In the genomic region with DNA sequence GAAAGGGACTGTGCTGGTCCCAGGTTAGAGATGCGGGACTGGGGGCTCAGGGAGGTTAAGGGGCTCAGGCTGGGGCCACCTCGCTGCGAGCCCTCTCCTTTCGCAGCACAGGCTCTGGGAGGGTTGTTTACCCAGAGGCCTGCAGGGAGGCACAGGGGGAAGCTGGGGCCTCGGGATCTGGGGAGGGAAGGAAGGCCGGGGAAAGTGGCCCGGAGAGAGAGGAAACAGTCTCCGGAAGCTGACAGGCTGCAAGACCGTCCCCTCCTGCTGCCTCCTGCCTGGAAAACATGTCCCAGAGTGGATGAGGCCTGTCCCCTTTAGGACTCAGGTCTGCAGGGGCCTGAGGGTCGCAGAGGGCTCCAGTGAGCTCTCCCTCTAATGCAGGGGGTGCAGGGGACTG, we compare ENCODE assay signal across 1 cellular context.
A peak's percentile ranks its signal among the peaks of the same experiment; 100 is the strongest.
TF ChIP-seq lines count a peak whose summit lies in the region.

No MANE protein-coding gene starts in this region.

TF ChIP-seq in HepG2, 621 proteins besides CTCF, POLR2A, EP300 and RAD21 (continued from another document and continues in another):
- TF ChIP-seq, protein P1, sequence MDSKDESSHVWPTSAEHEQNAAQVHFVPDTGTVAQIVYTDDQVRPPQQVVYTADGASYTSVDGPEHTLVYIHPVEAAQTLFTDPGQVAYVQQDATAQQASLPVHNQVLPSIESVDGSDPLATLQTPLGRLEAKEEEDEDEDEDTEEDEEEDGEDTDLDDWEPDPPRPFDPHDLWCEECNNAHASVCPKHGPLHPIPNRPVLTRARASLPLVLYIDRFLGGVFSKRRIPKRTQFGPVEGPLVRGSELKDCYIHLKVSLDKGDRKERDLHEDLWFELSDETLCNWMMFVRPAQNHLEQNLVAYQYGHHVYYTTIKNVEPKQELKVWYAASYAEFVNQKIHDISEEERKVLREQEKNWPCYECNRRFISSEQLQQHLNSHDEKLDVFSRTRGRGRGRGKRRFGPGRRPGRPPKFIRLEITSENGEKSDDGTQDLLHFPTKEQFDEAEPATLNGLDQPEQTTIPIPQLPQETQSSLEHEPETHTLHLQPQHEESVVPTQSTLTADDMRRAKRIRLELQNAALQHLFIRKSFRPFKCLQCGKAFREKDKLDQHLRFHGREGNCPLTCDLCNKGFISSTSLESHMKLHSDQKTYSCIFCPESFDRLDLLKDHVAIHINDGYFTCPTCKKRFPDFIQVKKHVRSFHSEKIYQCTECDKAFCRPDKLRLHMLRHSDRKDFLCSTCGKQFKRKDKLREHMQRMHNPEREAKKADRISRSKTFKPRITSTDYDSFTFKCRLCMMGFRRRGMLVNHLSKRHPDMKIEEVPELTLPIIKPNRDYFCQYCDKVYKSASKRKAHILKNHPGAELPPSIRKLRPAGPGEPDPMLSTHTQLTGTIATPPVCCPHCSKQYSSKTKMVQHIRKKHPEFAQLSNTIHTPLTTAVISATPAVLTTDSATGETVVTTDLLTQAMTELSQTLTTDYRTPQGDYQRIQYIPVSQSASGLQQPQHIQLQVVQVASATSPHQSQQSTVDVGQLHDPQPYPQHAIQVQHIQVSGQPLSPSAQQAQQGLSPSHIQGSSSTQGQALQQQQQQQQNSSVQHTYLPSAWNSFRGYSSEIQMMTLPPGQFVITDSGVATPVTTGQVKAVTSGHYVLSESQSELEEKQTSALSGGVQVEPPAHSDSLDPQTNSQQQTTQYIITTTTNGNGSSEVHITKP (CRISPR knock-in tag; IDR thresholded peaks at IDR 0.05; ENCODE audit: low read depth): no peak
- peak; percentile 40; the same call in 1 of the 2 replicates for TF ChIP-seq ZMYM4 (CRISPR knock-in tag; IDR thresholded peaks at IDR 0.05)
- TF ChIP-seq, protein P2, sequence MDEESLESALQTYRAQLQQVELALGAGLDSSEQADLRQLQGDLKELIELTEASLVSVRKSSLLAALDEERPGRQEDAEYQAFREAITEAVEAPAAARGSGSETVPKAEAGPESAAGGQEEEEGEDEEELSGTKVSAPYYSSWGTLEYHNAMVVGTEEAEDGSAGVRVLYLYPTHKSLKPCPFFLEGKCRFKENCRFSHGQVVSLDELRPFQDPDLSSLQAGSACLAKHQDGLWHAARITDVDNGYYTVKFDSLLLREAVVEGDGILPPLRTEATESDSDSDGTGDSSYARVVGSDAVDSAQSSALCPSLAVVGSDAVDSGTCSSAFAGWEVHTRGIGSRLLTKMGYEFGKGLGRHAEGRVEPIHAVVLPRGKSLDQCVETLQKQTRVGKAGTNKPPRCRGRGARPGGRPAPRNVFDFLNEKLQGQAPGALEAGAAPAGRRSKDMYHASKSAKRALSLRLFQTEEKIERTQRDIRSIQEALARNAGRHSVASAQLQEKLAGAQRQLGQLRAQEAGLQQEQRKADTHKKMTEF (CRISPR knock-in tag; IDR thresholded peaks at IDR 0.05): no peak
- TF ChIP-seq ZNF775 (CRISPR knock-in tag; IDR thresholded peaks at IDR 0.05; ENCODE audit: borderline replicate concordance): no peak
- TF ChIP-seq ZBTB8A (CRISPR knock-in tag; IDR thresholded peaks at IDR 0.05; ENCODE audit: borderline replicate concordance, low read depth): no peak
- TF ChIP-seq DNMT3B (CRISPR knock-in tag; conservative IDR thresholded peaks at IDR 0.05): no peak
- TF ChIP-seq, protein P3, sequence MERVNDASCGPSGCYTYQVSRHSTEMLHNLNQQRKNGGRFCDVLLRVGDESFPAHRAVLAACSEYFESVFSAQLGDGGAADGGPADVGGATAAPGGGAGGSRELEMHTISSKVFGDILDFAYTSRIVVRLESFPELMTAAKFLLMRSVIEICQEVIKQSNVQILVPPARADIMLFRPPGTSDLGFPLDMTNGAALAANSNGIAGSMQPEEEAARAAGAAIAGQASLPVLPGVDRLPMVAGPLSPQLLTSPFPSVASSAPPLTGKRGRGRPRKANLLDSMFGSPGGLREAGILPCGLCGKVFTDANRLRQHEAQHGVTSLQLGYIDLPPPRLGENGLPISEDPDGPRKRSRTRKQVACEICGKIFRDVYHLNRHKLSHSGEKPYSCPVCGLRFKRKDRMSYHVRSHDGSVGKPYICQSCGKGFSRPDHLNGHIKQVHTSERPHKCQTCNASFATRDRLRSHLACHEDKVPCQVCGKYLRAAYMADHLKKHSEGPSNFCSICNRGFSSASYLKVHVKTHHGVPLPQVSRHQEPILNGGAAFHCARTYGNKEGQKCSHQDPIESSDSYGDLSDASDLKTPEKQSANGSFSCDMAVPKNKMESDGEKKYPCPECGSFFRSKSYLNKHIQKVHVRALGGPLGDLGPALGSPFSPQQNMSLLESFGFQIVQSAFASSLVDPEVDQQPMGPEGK (CRISPR knock-in tag; IDR thresholded peaks at IDR 0.05): peak; percentile 80
- no peak for TF ChIP-seq ZNF7 (CRISPR knock-in tag; IDR thresholded peaks at IDR 0.05)
- TF ChIP-seq, protein P4, sequence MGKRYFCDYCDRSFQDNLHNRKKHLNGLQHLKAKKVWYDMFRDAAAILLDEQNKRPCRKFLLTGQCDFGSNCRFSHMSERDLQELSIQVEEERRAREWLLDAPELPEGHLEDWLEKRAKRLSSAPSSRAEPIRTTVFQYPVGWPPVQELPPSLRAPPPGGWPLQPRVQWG (CRISPR knock-in tag; IDR thresholded peaks at IDR 0.05; ENCODE audit: borderline replicate concordance, low read depth): no peak
- TF ChIP-seq PLRG1 (conservative IDR thresholded peaks at IDR 0.05): no peak
- TF ChIP-seq ELF1 (CRISPR knock-in tag; IDR thresholded peaks at IDR 0.05): no peak
- no peak for TF ChIP-seq ZNF619 (CRISPR knock-in tag; IDR thresholded peaks at IDR 0.05)
- no peak for TF ChIP-seq PAF1 (CRISPR knock-in tag; IDR thresholded peaks at IDR 0.05)
- TF ChIP-seq, protein P5, sequence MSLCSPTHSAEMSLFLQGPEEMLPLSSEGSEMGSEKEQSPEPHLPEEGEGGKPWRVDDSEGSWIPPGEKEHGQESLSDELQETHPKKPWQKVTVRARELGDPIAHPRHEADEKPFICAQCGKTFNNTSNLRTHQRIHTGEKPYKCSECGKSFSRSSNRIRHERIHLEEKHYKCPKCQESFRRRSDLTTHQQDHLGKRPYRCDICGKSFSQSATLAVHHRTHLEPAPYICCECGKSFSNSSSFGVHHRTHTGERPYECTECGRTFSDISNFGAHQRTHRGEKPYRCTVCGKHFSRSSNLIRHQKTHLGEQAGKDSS (CRISPR knock-in tag; IDR thresholded peaks at IDR 0.05; ENCODE audit: borderline replicate concordance, low read depth): 0 out of 2 replicates have a peak, but pooled peaks have one; percentile 39
- TF ChIP-seq CHCHD3 (CRISPR knock-in tag; IDR thresholded peaks at IDR 0.05): no peak
- TF ChIP-seq, protein P6, sequence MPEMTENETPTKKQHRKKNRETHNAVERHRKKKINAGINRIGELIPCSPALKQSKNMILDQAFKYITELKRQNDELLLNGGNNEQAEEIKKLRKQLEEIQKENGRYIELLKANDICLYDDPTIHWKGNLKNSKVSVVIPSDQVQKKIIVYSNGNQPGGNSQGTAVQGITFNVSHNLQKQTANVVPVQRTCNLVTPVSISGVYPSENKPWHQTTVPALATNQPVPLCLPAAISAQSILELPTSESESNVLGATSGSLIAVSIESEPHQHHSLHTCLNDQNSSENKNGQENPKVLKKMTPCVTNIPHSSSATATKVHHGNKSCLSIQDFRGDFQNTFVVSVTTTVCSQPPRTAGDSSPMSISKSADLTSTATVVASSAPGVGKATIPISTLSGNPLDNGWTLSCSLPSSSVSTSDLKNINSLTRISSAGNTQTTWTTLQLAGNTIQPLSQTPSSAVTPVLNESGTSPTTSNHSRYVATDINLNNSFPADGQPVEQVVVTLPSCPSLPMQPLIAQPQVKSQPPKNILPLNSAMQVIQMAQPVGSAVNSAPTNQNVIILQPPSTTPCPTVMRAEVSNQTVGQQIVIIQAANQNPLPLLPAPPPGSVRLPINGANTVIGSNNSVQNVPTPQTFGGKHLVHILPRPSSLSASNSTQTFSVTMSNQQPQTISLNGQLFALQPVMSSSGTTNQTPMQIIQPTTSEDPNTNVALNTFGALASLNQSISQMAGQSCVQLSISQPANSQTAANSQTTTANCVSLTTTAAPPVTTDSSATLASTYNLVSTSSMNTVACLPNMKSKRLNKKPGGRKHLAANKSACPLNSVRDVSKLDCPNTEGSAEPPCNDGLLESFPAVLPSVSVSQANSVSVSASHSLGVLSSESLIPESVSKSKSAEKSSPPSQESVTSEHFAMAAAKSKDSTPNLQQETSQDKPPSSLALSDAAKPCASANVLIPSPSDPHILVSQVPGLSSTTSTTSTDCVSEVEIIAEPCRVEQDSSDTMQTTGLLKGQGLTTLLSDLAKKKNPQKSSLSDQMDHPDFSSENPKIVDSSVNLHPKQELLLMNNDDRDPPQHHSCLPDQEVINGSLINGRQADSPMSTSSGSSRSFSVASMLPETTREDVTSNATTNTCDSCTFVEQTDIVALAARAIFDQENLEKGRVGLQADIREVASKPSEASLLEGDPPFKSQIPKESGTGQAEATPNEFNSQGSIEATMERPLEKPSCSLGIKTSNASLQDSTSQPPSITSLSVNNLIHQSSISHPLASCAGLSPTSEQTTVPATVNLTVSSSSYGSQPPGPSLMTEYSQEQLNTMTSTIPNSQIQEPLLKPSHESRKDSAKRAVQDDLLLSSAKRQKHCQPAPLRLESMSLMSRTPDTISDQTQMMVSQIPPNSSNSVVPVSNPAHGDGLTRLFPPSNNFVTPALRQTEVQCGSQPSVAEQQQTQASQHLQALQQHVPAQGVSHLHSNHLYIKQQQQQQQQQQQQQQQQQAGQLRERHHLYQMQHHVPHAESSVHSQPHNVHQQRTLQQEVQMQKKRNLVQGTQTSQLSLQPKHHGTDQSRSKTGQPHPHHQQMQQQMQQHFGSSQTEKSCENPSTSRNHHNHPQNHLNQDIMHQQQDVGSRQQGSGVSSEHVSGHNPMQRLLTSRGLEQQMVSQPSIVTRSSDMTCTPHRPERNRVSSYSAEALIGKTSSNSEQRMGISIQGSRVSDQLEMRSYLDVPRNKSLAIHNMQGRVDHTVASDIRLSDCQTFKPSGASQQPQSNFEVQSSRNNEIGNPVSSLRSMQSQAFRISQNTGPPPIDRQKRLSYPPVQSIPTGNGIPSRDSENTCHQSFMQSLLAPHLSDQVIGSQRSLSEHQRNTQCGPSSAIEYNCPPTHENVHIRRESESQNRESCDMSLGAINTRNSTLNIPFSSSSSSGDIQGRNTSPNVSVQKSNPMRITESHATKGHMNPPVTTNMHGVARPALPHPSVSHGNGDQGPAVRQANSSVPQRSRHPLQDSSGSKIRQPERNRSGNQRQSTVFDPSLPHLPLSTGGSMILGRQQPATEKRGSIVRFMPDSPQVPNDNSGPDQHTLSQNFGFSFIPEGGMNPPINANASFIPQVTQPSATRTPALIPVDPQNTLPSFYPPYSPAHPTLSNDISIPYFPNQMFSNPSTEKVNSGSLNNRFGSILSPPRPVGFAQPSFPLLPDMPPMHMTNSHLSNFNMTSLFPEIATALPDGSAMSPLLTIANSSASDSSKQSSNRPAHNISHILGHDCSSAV (CRISPR knock-in tag; IDR thresholded peaks at IDR 0.05; ENCODE audit: borderline replicate concordance): no peak
- no peak for TF ChIP-seq ZNF782 (CRISPR knock-in tag; IDR thresholded peaks at IDR 0.05; ENCODE audit: borderline replicate concordance)
- TF ChIP-seq SYNCRIP (IDR thresholded peaks at IDR 0.05; ENCODE audit: insufficient read depth, low read depth, low read length): no peak
- no peak for TF ChIP-seq ZNF484 (CRISPR knock-in tag; IDR thresholded peaks at IDR 0.05; ENCODE audit: borderline replicate concordance, low read depth)
- TF ChIP-seq ZNF652 (CRISPR knock-in tag; IDR thresholded peaks at IDR 0.05; ENCODE audit: borderline replicate concordance, low read depth): no peak
- TF ChIP-seq FOSL2 (CRISPR knock-in tag; IDR thresholded peaks at IDR 0.05): no peak
- TF ChIP-seq ZNF792 (CRISPR knock-in tag; IDR thresholded peaks at IDR 0.05): no peak
- TF ChIP-seq MAFK (conservative IDR thresholded peaks at IDR 0.05 in 1 of 2, IDR thresholded peaks at IDR 0.05 in 1 of 2; ENCODE audit: low read length in 2 of 2): no peak
- TF ChIP-seq MTF1 (CRISPR knock-in tag; IDR thresholded peaks at IDR 0.05): no peak
- no peak for TF ChIP-seq HNRNPH1 (optimal IDR thresholded peaks at IDR 0.05; ENCODE audit: low read depth, low read length)
- no peak for TF ChIP-seq HMGA1 (CRISPR knock-in tag; conservative IDR thresholded peaks at IDR 0.05)
- TF ChIP-seq ZNF644 (CRISPR knock-in tag; IDR thresholded peaks at IDR 0.05; ENCODE audit: low read depth): no peak
- no peak for TF ChIP-seq ZNF589 (CRISPR knock-in tag; conservative IDR thresholded peaks at IDR 0.05)
- no peak; the same call in 1 of the 2 replicates for TF ChIP-seq FOXC1 (CRISPR knock-in tag; IDR thresholded peaks at IDR 0.05; ENCODE audit: borderline replicate concordance)
- TF ChIP-seq GZF1 (CRISPR knock-in tag; IDR thresholded peaks at IDR 0.05): no peak
- 0 out of 2 replicates have a peak, but pooled peaks have one; percentile 57 for TF ChIP-seq ZBTB7A (CRISPR knock-in tag; IDR thresholded peaks at IDR 0.05)
- TF ChIP-seq, protein P7, sequence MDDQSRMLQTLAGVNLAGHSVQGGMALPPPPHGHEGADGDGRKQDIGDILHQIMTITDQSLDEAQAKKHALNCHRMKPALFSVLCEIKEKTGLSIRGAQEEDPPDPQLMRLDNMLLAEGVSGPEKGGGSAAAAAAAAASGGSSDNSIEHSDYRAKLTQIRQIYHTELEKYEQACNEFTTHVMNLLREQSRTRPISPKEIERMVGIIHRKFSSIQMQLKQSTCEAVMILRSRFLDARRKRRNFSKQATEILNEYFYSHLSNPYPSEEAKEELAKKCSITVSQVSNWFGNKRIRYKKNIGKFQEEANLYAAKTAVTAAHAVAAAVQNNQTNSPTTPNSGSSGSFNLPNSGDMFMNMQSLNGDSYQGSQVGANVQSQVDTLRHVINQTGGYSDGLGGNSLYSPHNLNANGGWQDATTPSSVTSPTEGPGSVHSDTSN (CRISPR knock-in tag; IDR thresholded peaks at IDR 0.05; ENCODE audit: borderline replicate concordance): no peak
- TF ChIP-seq, protein P8, sequence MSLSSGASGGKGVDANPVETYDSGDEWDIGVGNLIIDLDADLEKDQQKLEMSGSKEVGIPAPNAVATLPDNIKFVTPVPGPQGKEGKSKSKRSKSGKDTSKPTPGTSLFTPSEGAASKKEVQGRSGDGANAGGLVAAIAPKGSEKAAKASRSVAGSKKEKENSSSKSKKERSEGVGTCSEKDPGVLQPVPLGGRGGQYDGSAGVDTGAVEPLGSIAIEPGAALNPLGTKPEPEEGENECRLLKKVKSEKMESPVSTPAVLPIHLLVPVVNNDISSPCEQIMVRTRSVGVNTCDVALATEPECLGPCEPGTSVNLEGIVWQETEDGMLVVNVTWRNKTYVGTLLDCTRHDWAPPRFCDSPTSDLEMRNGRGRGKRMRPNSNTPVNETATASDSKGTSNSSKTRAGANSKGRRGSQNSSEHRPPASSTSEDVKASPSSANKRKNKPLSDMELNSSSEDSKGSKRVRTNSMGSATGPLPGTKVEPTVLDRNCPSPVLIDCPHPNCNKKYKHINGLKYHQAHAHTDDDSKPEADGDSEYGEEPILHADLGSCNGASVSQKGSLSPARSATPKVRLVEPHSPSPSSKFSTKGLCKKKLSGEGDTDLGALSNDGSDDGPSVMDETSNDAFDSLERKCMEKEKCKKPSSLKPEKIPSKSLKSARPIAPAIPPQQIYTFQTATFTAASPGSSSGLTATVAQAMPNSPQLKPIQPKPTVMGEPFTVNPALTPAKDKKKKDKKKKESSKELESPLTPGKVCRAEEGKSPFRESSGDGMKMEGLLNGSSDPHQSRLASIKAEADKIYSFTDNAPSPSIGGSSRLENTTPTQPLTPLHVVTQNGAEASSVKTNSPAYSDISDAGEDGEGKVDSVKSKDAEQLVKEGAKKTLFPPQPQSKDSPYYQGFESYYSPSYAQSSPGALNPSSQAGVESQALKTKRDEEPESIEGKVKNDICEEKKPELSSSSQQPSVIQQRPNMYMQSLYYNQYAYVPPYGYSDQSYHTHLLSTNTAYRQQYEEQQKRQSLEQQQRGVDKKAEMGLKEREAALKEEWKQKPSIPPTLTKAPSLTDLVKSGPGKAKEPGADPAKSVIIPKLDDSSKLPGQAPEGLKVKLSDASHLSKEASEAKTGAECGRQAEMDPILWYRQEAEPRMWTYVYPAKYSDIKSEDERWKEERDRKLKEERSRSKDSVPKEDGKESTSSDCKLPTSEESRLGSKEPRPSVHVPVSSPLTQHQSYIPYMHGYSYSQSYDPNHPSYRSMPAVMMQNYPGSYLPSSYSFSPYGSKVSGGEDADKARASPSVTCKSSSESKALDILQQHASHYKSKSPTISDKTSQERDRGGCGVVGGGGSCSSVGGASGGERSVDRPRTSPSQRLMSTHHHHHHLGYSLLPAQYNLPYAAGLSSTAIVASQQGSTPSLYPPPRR (CRISPR knock-in tag; IDR thresholded peaks at IDR 0.05; ENCODE audit: borderline replicate concordance): 0 out of 2 replicates have a peak, but pooled peaks have one; percentile 34
